ENCODE assay signal across 17 cellular contexts in the genomic region with DNA sequence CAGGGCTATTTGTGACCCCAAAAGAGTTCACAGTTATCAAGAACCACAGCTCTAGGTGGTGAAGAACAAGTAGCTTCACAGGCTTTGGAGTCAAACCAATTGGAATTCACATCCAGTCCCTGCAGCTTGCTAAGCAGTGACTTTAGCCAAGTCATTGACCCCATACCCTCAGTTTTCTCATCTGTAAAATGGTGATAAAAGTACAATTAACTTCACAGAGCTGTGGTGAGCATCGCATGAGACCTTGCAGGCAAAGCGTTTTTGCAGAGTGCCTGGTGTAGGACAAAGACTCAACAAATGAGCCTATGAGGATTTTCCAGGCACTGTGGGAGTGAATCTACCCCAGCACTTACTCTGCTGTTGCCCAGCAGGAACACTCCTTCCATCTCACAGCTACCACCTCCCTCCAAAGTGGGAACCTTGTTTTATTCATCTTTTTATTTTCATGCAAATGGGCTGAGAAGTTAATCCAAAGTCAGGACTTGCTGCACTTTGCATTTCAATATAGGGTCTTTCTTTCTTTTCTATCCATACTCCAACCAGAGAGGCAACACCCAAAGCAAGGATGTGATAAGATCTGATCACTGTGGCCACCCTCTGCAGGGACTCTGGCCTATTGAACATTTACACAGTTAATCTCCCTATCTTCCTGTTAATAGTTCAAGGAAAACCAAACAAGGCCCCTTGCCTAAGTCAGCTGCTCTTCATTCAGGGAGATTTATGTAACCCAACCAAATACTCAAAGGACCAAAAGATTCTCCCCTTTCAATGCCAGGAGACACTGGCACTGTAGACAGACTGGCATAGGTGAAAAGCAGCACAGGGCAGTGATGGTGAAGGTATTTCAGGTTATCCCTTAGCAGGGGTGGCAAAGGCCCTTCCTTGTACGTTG.
"Had no signal": no experiment of that assay in that cellular context is flagged by ENCODE, and none has a peak within 500 bp of the region (broad histone marks: within the 10 kb centered on the region; RNA-seq: fewer than 3 reads in every experiment).

No MANE protein-coding gene starts in this region.

- H3K4me3 Mint-ChIP-seq: activated naive CD4-positive, alpha-beta T cell treated with anti-CD3 and anti-CD28 coated beads for 36 hours; activated T-helper 17 cell treated with anti-CD3 and anti-CD28 coated beads, Interleukin-2, amount 50 U/mL, for 72 hours; natural killer cell treated with Interleukin-12 subunit alpha and Interleukin-12 subunit beta and Interleukin-15 and Interleukin-18, amount 100 ng/mL, for 72 hours; stimulated activated naive CD8-positive, alpha-beta T cell treated with anti-CD3 and anti-CD28 coated beads, Interleukin-15, Interleukin-2, amounts not matched to agents 100 ng/mL and 50 ng/mL, for 24 hours had no signal

- H3K9me3 ChIP-seq: gastrocnemius medialis, heart right ventricle, testis, upper lobe of right lung had no signal

- H3K27me3 ChIP-seq: cardiac muscle cell, gastrocnemius medialis, heart right ventricle, testis, upper lobe of right lung had no signal

- ATAC-seq: activated T-helper 17 cell treated with anti-CD3 and anti-CD28 coated beads, Interleukin-2, amount 50 U/mL, for 72 hours; gastrocnemius medialis; heart right ventricle; left colon; natural killer cell treated with Interleukin-12 subunit alpha and Interleukin-12 subunit beta and Interleukin-15 and Interleukin-18, amount 100 ng/mL, for 72 hours; upper lobe of right lung had no signal

- H3K4me1 ChIP-seq: testis had no signal

- DNase-seq: activated CD4-positive, alpha-beta T cell treated with anti-CD3 and anti-CD28 coated beads for 48 hours; activated CD8-positive, alpha-beta memory T cell treated with anti-CD3 and anti-CD28 coated beads for 24 hours; activated naive CD4-positive, alpha-beta T cell treated with anti-CD3 and anti-CD28 coated beads for 36 hours; effector CD8-positive, alpha-beta T cell; gastrocnemius medialis; heart right ventricle; left colon; mammary epithelial cell; stimulated activated CD4-positive, alpha-beta T cell treated with anti-CD3 and anti-CD28 coated beads, Interleukin-12 subunit alpha, Interleukin-12 subunit beta, amount 100 ng/mL, for 4 hours; stimulated activated CD4-positive, alpha-beta T cell treated with anti-CD3 and anti-CD28 coated beads, Interleukin-4, amount 100 ng/mL, for 1 hour; testis; upper lobe of right lung had no signal

- H3K27ac ChIP-seq: cardiac muscle cell, epithelial cell of prostate, gastrocnemius medialis, heart right ventricle, testis, upper lobe of right lung had no signal

- H3K27me3 Mint-ChIP-seq: activated T-helper 17 cell treated with anti-CD3 and anti-CD28 coated beads, Interleukin-2, amount 50 U/mL, for 72 hours; natural killer cell treated with Interleukin-12 subunit alpha and Interleukin-12 subunit beta and Interleukin-15 and Interleukin-18, amount 100 ng/mL, for 72 hours; stimulated activated naive CD8-positive, alpha-beta T cell treated with anti-CD3 and anti-CD28 coated beads, Interleukin-15, Interleukin-2, amounts not matched to agents 100 ng/mL and 50 ng/mL, for 24 hours had no signal

- H3K36me3 Mint-ChIP-seq: natural killer cell treated with Interleukin-12 subunit alpha and Interleukin-12 subunit beta and Interleukin-15 and Interleukin-18, amount 100 ng/mL, for 72 hours had no signal

- H3K9me3 Mint-ChIP-seq: activated naive CD4-positive, alpha-beta T cell treated with anti-CD3 and anti-CD28 coated beads for 36 hours; activated T-helper 17 cell treated with anti-CD3 and anti-CD28 coated beads, Interleukin-2, amount 50 U/mL, for 72 hours; natural killer cell treated with Interleukin-12 subunit alpha and Interleukin-12 subunit beta and Interleukin-15 and Interleukin-18, amount 100 ng/mL, for 72 hours; stimulated activated naive CD8-positive, alpha-beta T cell treated with anti-CD3 and anti-CD28 coated beads, Interleukin-15, Interleukin-2, amounts not matched to agents 100 ng/mL and 50 ng/mL, for 24 hours had no signal

- H3K27ac Mint-ChIP-seq: activated naive CD4-positive, alpha-beta T cell treated with anti-CD3 and anti-CD28 coated beads for 36 hours; activated T-helper 17 cell treated with anti-CD3 and anti-CD28 coated beads, Interleukin-2, amount 50 U/mL, for 72 hours; natural killer cell treated with Interleukin-12 subunit alpha and Interleukin-12 subunit beta and Interleukin-15 and Interleukin-18, amount 100 ng/mL, for 72 hours; stimulated activated naive CD8-positive, alpha-beta T cell treated with anti-CD3 and anti-CD28 coated beads, Interleukin-15, Interleukin-2, amounts not matched to agents 100 ng/mL and 50 ng/mL, for 24 hours had no signal

- H3K4me3 ChIP-seq: cardiac muscle cell, gastrocnemius medialis, heart right ventricle, testis, upper lobe of right lung had no signal
